In the genomic region with DNA sequence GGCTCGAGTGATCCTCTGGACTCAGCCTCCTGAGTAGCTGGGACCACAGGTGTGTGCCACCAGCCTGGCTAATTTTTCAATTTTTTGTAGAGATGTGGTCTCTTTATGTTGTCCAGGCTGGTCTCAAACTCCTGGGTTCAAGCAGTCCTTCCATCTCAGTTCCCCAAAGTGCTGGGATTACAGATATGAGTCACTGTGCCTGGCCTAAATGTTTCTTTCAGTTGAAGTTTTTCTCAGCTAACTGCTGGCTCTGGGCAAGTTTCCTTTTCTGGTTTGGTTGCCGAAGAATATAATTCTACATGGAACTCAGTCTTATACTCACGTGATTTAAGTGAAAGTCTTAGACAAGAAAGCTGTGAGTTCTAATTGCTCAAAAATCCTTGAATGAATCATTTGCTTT, we compare ENCODE assay signal across 11 cellular contexts.
A peak's percentile ranks its signal among the peaks of the same experiment; 100 is the strongest.
DNase-seq lines count a peak whose midpoint lies in the region; ATAC-seq lines count a peak whose summit lies in the region.
"Had no signal": no experiment of that assay in that cellular context is flagged by ENCODE, and none has a peak within 500 bp of the region (broad histone marks: within the 10 kb centered on the region; RNA-seq: fewer than 3 reads in every experiment).

No MANE protein-coding gene starts in this region.

- peak overlapping the region; percentile 60 for H3K27ac Mint-ChIP-seq in memory B cell
- H3K27ac Mint-ChIP-seq in T-helper 2 cell treated with Interferon-gamma antibody and Interleukin-4, amounts not matched to agents 5 μg/mL and 100 μg/mL, for 36 hours: no peak overlapping the region
- H3K27ac Mint-ChIP-seq: type B pancreatic cell had no signal

- peaks cover 32% of the 10 kb centered on the region for H3K36me3 Mint-ChIP-seq in memory B cell
- peaks cover 60% of the 10 kb centered on the region for H3K36me3 Mint-ChIP-seq in T-helper 2 cell treated with Interferon-gamma antibody and Interleukin-4, amounts not matched to agents 5 μg/mL and 100 μg/mL, for 36 hours (ENCODE audit: low read depth)

- peak; percentile 44 for ATAC-seq in GM18517 (IDR thresholded peaks at IDR 0.05; ENCODE audit: unreplicated experiment)
- ATAC-seq in GM21528 (IDR thresholded peaks at IDR 0.05; ENCODE audit: low FRiP score, unreplicated experiment): peak; percentile 55
- peak; percentile 64 for ATAC-seq in HG03432 (IDR thresholded peaks at IDR 0.05; ENCODE audit: unreplicated experiment)
- ATAC-seq in memory B cell (ENCODE audit: low read depth): no peak

- H3K9me3 Mint-ChIP-seq in memory B cell: no peaks in the 10 kb centered on the region
- no peaks in the 10 kb centered on the region for H3K9me3 Mint-ChIP-seq in T-helper 2 cell treated with Interferon-gamma antibody and Interleukin-4, amounts not matched to agents 5 μg/mL and 100 μg/mL, for 36 hours
- H3K9me3 Mint-ChIP-seq: type B pancreatic cell had no signal

- no peak overlapping the region for H3K4me3 Mint-ChIP-seq in memory B cell
- no peak overlapping the region for H3K4me3 Mint-ChIP-seq in T-helper 2 cell treated with Interferon-gamma antibody and Interleukin-4, amounts not matched to agents 5 μg/mL and 100 μg/mL, for 36 hours
- H3K4me3 Mint-ChIP-seq: type B pancreatic cell had no signal

- DNase-seq in memory B cell (ENCODE audit: low spot score in 2 of 2) (no peak), NCI-H1105 (lab: John Stamatoyannopoulos, UW) (no peak), amygdala (lab: John Stamatoyannopoulos, UW) (no peak), NCI-H524 treated with DMSO at 0.1 percent for 48 hours (lab: John Stamatoyannopoulos, UW) (no peak)
- DNase-seq in T-helper 2 cell treated with Interferon-gamma antibody and Interleukin-4, amounts not matched to agents 5 μg/mL and 100 μg/mL, for 36 hours (ENCODE audit: low spot score): no peak
- DNase-seq: brain microvascular endothelial cell, right lobe of liver had no signal

- H3K4me1 Mint-ChIP-seq in memory B cell: no peaks in the 10 kb centered on the region
- peaks cover 3% of the 10 kb centered on the region for H3K4me1 Mint-ChIP-seq in T-helper 2 cell treated with Interferon-gamma antibody and Interleukin-4, amounts not matched to agents 5 μg/mL and 100 μg/mL, for 36 hours (ENCODE audit: low read depth)

- no peaks in the 10 kb centered on the region for H3K27me3 Mint-ChIP-seq in memory B cell
- H3K27me3 Mint-ChIP-seq in T-helper 2 cell treated with Interferon-gamma antibody and Interleukin-4, amounts not matched to agents 5 μg/mL and 100 μg/mL, for 36 hours (ENCODE audit: low read depth): no peaks in the 10 kb centered on the region
- H3K27me3 Mint-ChIP-seq: type B pancreatic cell had no signal
